Comparison of ENCODE assay signal across 12 cellular contexts in the genomic region with DNA sequence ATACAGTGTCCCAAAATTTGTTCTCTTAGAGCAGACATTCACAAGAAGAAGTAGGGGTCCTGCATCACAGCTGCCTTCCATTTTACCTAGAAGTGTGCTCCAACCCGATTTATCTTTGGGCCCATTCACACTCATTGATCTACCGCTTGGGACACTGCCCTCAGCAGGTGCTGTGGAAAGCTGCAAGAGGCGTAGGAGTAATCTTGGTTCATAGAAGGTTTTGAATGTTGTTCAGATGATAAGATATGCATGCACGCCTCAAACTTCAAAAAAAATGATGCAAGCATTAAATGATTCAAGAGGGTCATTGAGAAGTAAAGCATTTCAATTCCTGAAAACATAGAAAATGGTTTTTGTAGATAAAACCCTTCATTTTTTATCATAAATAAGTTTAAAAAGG. TPM values are rescaled to one million over a fixed set of nuclear protein-coding genes. Genes with fewer than 3 reads are reported as not detected.
DNase-seq lines count a peak whose midpoint lies in the region; ATAC-seq and TF ChIP-seq lines count a peak whose summit lies in the region.
"Had no signal": no experiment of that assay in that cellular context is flagged by ENCODE, and none has a peak within 500 bp of the region (broad histone marks: within the 10 kb centered on the region; RNA-seq: fewer than 3 reads in every experiment).

No MANE protein-coding gene starts in this region.

- no peaks in the 10 kb centered on the region for H3K36me3 Mint-ChIP-seq in WTC11
- H3K36me3 Mint-ChIP-seq: naive thymus-derived CD8-positive, alpha-beta T cell had no signal

- no peak overlapping the region for H3K4me2 ChIP-seq in mesenchymal stem cell (ENCODE audit: low read length, poor library complexity, severe bottlenecking)

- H3K4me1 ChIP-seq in mesenchymal stem cell (ENCODE audit: control insufficient read depth, insufficient read depth, low read depth, low read length), result peaks cover 2% of the 10 kb centered on the region

- H3K18ac ChIP-seq in mesenchymal stem cell (ENCODE audit: low read depth in 1 of 2, low read length in 2 of 2), result peak overlapping the region in 1 of 2 experiments; percentile 63

- CTCF ChIA-PET in WTC11 (lab: Charles Lee), result interaction anchor here (0.5 to 2.4 kb wide), 10 partner anchors 11 to 620 kb away, joined by 3 to 7 read pairs (median 4); a partner anchor contains a TSS

- no peak overlapping the region for H2AK5ac ChIP-seq in mesenchymal stem cell (ENCODE audit: low read length, severe bottlenecking)

- no peak overlapping the region for H2BK15ac ChIP-seq in mesenchymal stem cell (ENCODE audit: low read depth, poor library complexity, severe bottlenecking)

- peak; percentile 31 for TF ChIP-seq CTCF in GM06990 (IDR thresholded peaks at IDR 0.05; ENCODE audit: insufficient read depth, low read length, poor library complexity, severe bottlenecking)
- peak; percentile 7 for TF ChIP-seq CTCF in HFF-Myc (IDR thresholded peaks at IDR 0.05; ENCODE audit: low read depth, low read length, missing control alignments)
- no peak for TF ChIP-seq CTCF in WTC11 (IDR thresholded peaks at IDR 0.05)

- no peak overlapping the region for H2BK5ac ChIP-seq in mesenchymal stem cell (ENCODE audit: low read depth, low read length, poor library complexity, severe bottlenecking)

- H2BK12ac ChIP-seq in mesenchymal stem cell (ENCODE audit: low read length in 2 of 2), result no peak overlapping the region

- peak; percentile 87 for ATAC-seq in WTC11
- no peak for ATAC-seq in HG03439 (IDR thresholded peaks at IDR 0.05; ENCODE audit: unreplicated experiment)
- no peak for ATAC-seq in HG02571 (IDR thresholded peaks at IDR 0.05; ENCODE audit: unreplicated experiment)
- ATAC-seq: naive thymus-derived CD8-positive, alpha-beta T cell had no signal

- WGBS in mesenchymal stem cell, result 93% methylated on average over 4 of the region's 4 CpGs

- DNase-seq in GM06990 (ENCODE audit: extremely low read depth, insufficient read length), result no peak
- no peak for DNase-seq in HFF-Myc (ENCODE audit: extremely low read depth, low read depth)
- DNase-seq in WTC11 (ENCODE audit: low spot score), result peak; percentile 26
- no peak for DNase-seq in mesenchymal stem cell
- no peak for DNase-seq in middle frontal gyrus (ENCODE audit: extremely low spot score, low spot score)
- DNase-seq: naive thymus-derived CD8-positive, alpha-beta T cell; NCI-H1417 treated with DMSO at 0.1 percent for 48 hours had no signal

- H3K23ac ChIP-seq in mesenchymal stem cell (ENCODE audit: low read length in 2 of 2), result no peak overlapping the region

- H3K4ac ChIP-seq in mesenchymal stem cell (ENCODE audit: low read depth in 1 of 2, low read length in 2 of 2), result no peak overlapping the region

- no peak overlapping the region for H3K27ac ChIP-seq in mesenchymal stem cell (ENCODE audit: low read length, poor library complexity, severe bottlenecking)
- H3K27ac ChIP-seq: HL-60 had no signal

- H3K27ac Mint-ChIP-seq in WTC11, result no peak overlapping the region
- H3K27ac Mint-ChIP-seq: stimulated activated naive CD8-positive, alpha-beta T cell treated with anti-CD3 and anti-CD28 coated beads, Interleukin-15, Interleukin-2, amounts not matched to agents 100 ng/mL and 50 ng/mL, for 24 hours had no signal

- H3K79me1 ChIP-seq in mesenchymal stem cell (replicated peaks; ENCODE audit: low read length, poor library complexity, severe bottlenecking), result peaks cover 2% of the 10 kb centered on the region

- H4K91ac ChIP-seq in mesenchymal stem cell (ENCODE audit: low read length), result peak overlapping the region; percentile 75

- H2BK120ac ChIP-seq in mesenchymal stem cell (ENCODE audit: low read depth, low read length), result no peak overlapping the region

- H3K14ac ChIP-seq in mesenchymal stem cell (ENCODE audit: low read length in 2 of 2), result no peak overlapping the region

- H4K8ac ChIP-seq in mesenchymal stem cell (ENCODE audit: low read length), result no peak overlapping the region

- no peaks in the 10 kb centered on the region for H3K27me3 ChIP-seq in GM06990 (replicated peaks; ENCODE audit: control insufficient read depth, insufficient read depth, low read length)
- H3K27me3 ChIP-seq in mesenchymal stem cell (ENCODE audit: control insufficient read depth in 1 of 2, insufficient read depth in 1 of 2, low read length in 2 of 2), result no peaks in the 10 kb centered on the region

- H3K36me3 ChIP-seq in GM06990 (ENCODE audit: control insufficient read depth, insufficient read depth, low read length) (no peaks in the 10 kb centered on the region), mesenchymal stem cell (ENCODE audit: control insufficient read depth in 1 of 2, insufficient read depth in 2 of 2, low read depth in 1 of 2, low read length in 2 of 2) (no peaks in the 10 kb centered on the region)

- H3K9me3 ChIP-seq in mesenchymal stem cell (ENCODE audit: control insufficient read depth, low read length), result no peaks in the 10 kb centered on the region

- no peaks in the 10 kb centered on the region for H3K9me3 Mint-ChIP-seq in WTC11
- H3K9me3 Mint-ChIP-seq: naive thymus-derived CD8-positive, alpha-beta T cell; stimulated activated naive CD8-positive, alpha-beta T cell treated with anti-CD3 and anti-CD28 coated beads, Interleukin-15, Interleukin-2, amounts not matched to agents 100 ng/mL and 50 ng/mL, for 24 hours had no signal

- POLR2A ChIA-PET in WTC11 (lab: Charles Lee), result no interaction called here

- no peaks in the 10 kb centered on the region for H3K27me3 Mint-ChIP-seq in WTC11 (ENCODE audit: low read depth)
- H3K27me3 Mint-ChIP-seq: naive thymus-derived CD8-positive, alpha-beta T cell; stimulated activated naive CD8-positive, alpha-beta T cell treated with anti-CD3 and anti-CD28 coated beads, Interleukin-15, Interleukin-2, amounts not matched to agents 100 ng/mL and 50 ng/mL, for 24 hours had no signal

- H3K4me1 Mint-ChIP-seq in WTC11, result peaks cover 24% of the 10 kb centered on the region

- H3K4me3 Mint-ChIP-seq in WTC11, result no peak overlapping the region
- H3K4me3 Mint-ChIP-seq: naive thymus-derived CD8-positive, alpha-beta T cell; stimulated activated naive CD8-positive, alpha-beta T cell treated with anti-CD3 and anti-CD28 coated beads, Interleukin-15, Interleukin-2, amounts not matched to agents 100 ng/mL and 50 ng/mL, for 24 hours had no signal

- no peak overlapping the region for H3K9ac ChIP-seq in mesenchymal stem cell (ENCODE audit: low read length)

- H3K4me3 ChIP-seq in GM06990 (replicated peaks; ENCODE audit: low read depth, low read length) (no peak overlapping the region), HFF-Myc (replicated peaks; ENCODE audit: low read depth, low read length) (no peak overlapping the region), mesenchymal stem cell (ENCODE audit: insufficient read depth in 1 of 2, low read depth in 1 of 2, low read length in 2 of 2) (no peak overlapping the region)

- no peak overlapping the region for H2AFZ ChIP-seq in mesenchymal stem cell (ENCODE audit: low read depth, low read length)

TF ChIP-seq in WTC11, 78 proteins besides CTCF, POLR2A, EP300 and RAD21:
- no peak for TF ChIP-seq FOXK1 (CRISPR knock-in tag; IDR thresholded peaks at IDR 0.05)
- TF ChIP-seq ZBTB21 (CRISPR knock-in tag; IDR thresholded peaks at IDR 0.05; ENCODE audit: borderline replicate concordance), result no peak
- TF ChIP-seq KAT7 (CRISPR knock-in tag; IDR thresholded peaks at IDR 0.05; ENCODE audit: borderline replicate concordance), result no peak
- TF ChIP-seq NR2C2 (CRISPR knock-in tag; IDR thresholded peaks at IDR 0.05), result no peak
- TF ChIP-seq ZNF396 (CRISPR knock-in tag; IDR thresholded peaks at IDR 0.05; ENCODE audit: borderline replicate concordance), result no peak
- TF ChIP-seq ZNF671 (CRISPR knock-in tag; IDR thresholded peaks at IDR 0.05), result no peak
- TF ChIP-seq NFATC4 (CRISPR knock-in tag; IDR thresholded peaks at IDR 0.05), result no peak
- no peak for TF ChIP-seq SP1 (CRISPR knock-in tag; conservative IDR thresholded peaks at IDR 0.05)
- TF ChIP-seq EMX1 (CRISPR knock-in tag; IDR thresholded peaks at IDR 0.05), result no peak
- no peak for TF ChIP-seq GTF2I (CRISPR knock-in tag; conservative IDR thresholded peaks at IDR 0.05)
- TF ChIP-seq, protein P1, sequence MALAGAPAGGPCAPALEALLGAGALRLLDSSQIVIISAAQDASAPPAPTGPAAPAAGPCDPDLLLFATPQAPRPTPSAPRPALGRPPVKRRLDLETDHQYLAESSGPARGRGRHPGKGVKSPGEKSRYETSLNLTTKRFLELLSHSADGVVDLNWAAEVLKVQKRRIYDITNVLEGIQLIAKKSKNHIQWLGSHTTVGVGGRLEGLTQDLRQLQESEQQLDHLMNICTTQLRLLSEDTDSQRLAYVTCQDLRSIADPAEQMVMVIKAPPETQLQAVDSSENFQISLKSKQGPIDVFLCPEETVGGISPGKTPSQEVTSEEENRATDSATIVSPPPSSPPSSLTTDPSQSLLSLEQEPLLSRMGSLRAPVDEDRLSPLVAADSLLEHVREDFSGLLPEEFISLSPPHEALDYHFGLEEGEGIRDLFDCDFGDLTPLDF (CRISPR knock-in tag; IDR thresholded peaks at IDR 0.05), result no peak
- no peak for TF ChIP-seq CREB1 (CRISPR knock-in tag; IDR thresholded peaks at IDR 0.05)
- TF ChIP-seq ZNF138 (CRISPR knock-in tag; conservative IDR thresholded peaks at IDR 0.05), result no peak
- TF ChIP-seq, protein P2, sequence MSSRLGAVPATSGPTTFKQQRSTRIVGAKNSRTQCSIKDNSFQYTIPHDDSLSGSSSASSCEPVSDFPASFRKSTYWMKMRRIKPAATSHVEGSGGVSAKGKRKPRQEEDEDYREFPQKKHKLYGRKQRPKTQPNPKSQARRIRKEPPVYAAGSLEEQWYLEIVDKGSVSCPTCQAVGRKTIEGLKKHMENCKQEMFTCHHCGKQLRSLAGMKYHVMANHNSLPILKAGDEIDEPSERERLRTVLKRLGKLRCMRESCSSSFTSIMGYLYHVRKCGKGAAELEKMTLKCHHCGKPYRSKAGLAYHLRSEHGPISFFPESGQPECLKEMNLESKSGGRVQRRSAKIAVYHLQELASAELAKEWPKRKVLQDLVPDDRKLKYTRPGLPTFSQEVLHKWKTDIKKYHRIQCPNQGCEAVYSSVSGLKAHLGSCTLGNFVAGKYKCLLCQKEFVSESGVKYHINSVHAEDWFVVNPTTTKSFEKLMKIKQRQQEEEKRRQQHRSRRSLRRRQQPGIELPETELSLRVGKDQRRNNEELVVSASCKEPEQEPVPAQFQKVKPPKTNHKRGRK (CRISPR knock-in tag; IDR thresholded peaks at IDR 0.05; ENCODE audit: borderline replicate concordance), result no peak
- no peak for TF ChIP-seq SOX15 (CRISPR knock-in tag; IDR thresholded peaks at IDR 0.05)
TF ChIP-seq in WTC11: peak in this region for 0.

RNA-seq across cellular contexts. Expression of a gene that starts 18.6 kb away (rescaled TPM):
- not detected in 3 replicates for total RNA-seq in WTC11 (2021)
- polyA plus RNA-seq in mesenchymal stem cell (2013, experiment 1 of 2), result not detected
- not detected for polyA plus RNA-seq in mesenchymal stem cell (2013, experiment 2 of 2)
- total RNA-seq: endothelial cell of umbilical vein had no signal
- polyA plus RNA-seq: endothelial cell of umbilical vein; naive thymus-derived CD8-positive, alpha-beta T cell had no signal

RNA-seq across cellular contexts. Expression of a gene that starts 42.0 kb away (rescaled TPM):
- 16.2 to 21.9 TPM (median 20.4 TPM) in 3 replicates for total RNA-seq in WTC11 (2021)
- 17.6 TPM for polyA plus RNA-seq in mesenchymal stem cell (2013, experiment 1 of 2)
- 18.1 TPM for polyA plus RNA-seq in mesenchymal stem cell (2013, experiment 2 of 2)
